ENCODE assay signal across 30 cellular contexts in genomic region chr11:36127550-36127949, GRCh38.
"Had no signal": no experiment of that assay in that cellular context is flagged by ENCODE, and none has a peak within 500 bp of the region (broad histone marks: within the 10 kb centered on the region; RNA-seq: fewer than 3 reads in every experiment).

No MANE protein-coding gene starts in this region.

- H3K4me3 Mint-ChIP-seq: activated CD8-positive, alpha-beta T cell treated with anti-CD3 and anti-CD28 coated beads for 36 hours; activated naive CD8-positive, alpha-beta T cell; activated T-cell treated with anti-CD3 and anti-CD28 coated beads, Interleukin-2, amount 50 U/mL, for 4 hours; activated T-helper 17 cell treated with anti-CD3 and anti-CD28 coated beads, Interleukin-2, amount 50 U/mL, for 72 hours; T-helper 17 cell; T-helper 2 cell treated with Interferon-gamma antibody and Interleukin-4, amounts not matched to agents 5 μg/mL and 100 μg/mL, for 36 hours had no signal

- H3K36me3 Mint-ChIP-seq: activated naive CD8-positive, alpha-beta T cell had no signal

- H3K27ac ChIP-seq: body of pancreas, esophagus muscularis mucosa, foreskin keratinocyte, gastrocnemius medialis, heart left ventricle had no signal

- H3K9me3 ChIP-seq: body of pancreas, esophagus muscularis mucosa, gastrocnemius medialis, heart left ventricle had no signal

- H3K27me3 Mint-ChIP-seq: activated naive CD8-positive, alpha-beta T cell had no signal

- H3K4me1 Mint-ChIP-seq: activated T-helper 17 cell treated with anti-CD3 and anti-CD28 coated beads, Interleukin-2, amount 50 U/mL, for 72 hours; T-helper 17 cell had no signal

- H3K4me3 ChIP-seq: body of pancreas, esophagus muscularis mucosa, gastrocnemius medialis, heart left ventricle had no signal

- FAIRE-seq: colon, endometrium had no signal

- H3K27ac Mint-ChIP-seq: activated CD8-positive, alpha-beta T cell treated with anti-CD3 and anti-CD28 coated beads for 36 hours; activated naive CD8-positive, alpha-beta T cell; activated T-helper 17 cell treated with anti-CD3 and anti-CD28 coated beads, Interleukin-2, amount 50 U/mL, for 72 hours; T-helper 17 cell; T-helper 2 cell treated with Interferon-gamma antibody and Interleukin-4, amounts not matched to agents 5 μg/mL and 100 μg/mL, for 36 hours had no signal

- DNase-seq: activated CD4-positive, alpha-beta T cell treated with anti-CD3 and anti-CD28 coated beads for 1 hour; activated CD4-positive, alpha-beta T cell treated with anti-CD3 and anti-CD28 coated beads for 48 hours; activated CD4-positive, alpha-beta T cell treated with anti-CD3 and anti-CD28 coated beads, Interleukin-2, amount 50 U/mL, for 1 hour; activated CD4-positive, alpha-beta T cell treated with anti-CD3 and anti-CD28 coated beads, Interleukin-2, amount 50 U/mL, for 48 hours; activated CD8-positive, alpha-beta memory T cell treated with anti-CD3 and anti-CD28 coated beads for 24 hours; activated CD8-positive, alpha-beta T cell treated with anti-CD3 and anti-CD28 coated beads for 36 hours; activated effector memory CD4-positive, alpha-beta T cell treated with Interleukin-2 at 50 U/mL for 16 hours; activated gamma-delta T cell treated with Interleukin-2 at 50 U/mL for 16 hours; activated naive CD4-positive, alpha-beta T cell treated with anti-CD3 and anti-CD28 coated beads, Interleukin-2, amount 50 U/mL, for 16 hours; activated naive CD4-positive, alpha-beta T cell treated with Interleukin-2 at 50 U/mL for 16 hours; activated T-cell treated with anti-CD3 and anti-CD28 coated beads, Interleukin-2, amount 50 U/mL, for 4 hours; amniotic stem cell; anterior cingulate cortex; body of pancreas; caudate nucleus; cortex of kidney; dermis blood vessel endothelial cell; effector CD4-positive, alpha-beta T cell; foreskin keratinocyte; gastrocnemius medialis; glutamatergic neuron; heart left ventricle; hypothalamus; T-helper 17 cell had no signal

- ATAC-seq: activated CD8-positive, alpha-beta T cell treated with anti-CD3 and anti-CD28 coated beads for 36 hours; activated T-cell treated with anti-CD3 and anti-CD28 coated beads, Interleukin-2, amount 50 U/mL, for 4 hours; activated T-helper 17 cell treated with anti-CD3 and anti-CD28 coated beads, Interleukin-2, amount 50 U/mL, for 72 hours; body of pancreas; foreskin keratinocyte; gastrocnemius medialis; heart left ventricle; T-helper 17 cell had no signal

- H3K9me3 Mint-ChIP-seq: activated CD8-positive, alpha-beta T cell treated with anti-CD3 and anti-CD28 coated beads for 36 hours; activated T-cell treated with anti-CD3 and anti-CD28 coated beads, Interleukin-2, amount 50 U/mL, for 4 hours; activated T-helper 17 cell treated with anti-CD3 and anti-CD28 coated beads, Interleukin-2, amount 50 U/mL, for 72 hours; T-helper 2 cell treated with Interferon-gamma antibody and Interleukin-4, amounts not matched to agents 5 μg/mL and 100 μg/mL, for 36 hours had no signal

- H3K27me3 ChIP-seq: body of pancreas, esophagus muscularis mucosa, foreskin keratinocyte, gastrocnemius medialis had no signal

- H3K36me3 ChIP-seq: esophagus muscularis mucosa, gastrocnemius medialis, heart left ventricle had no signal

- H3K4me1 ChIP-seq: body of pancreas had no signal
